Comparison of ENCODE assay signal across 1 cellular context in genomic region chr11:36452231-36452630, GRCh38.
TF ChIP-seq lines count a peak whose summit lies in the region.

No MANE protein-coding gene starts in this region.

TF ChIP-seq in HepG2, 621 proteins besides CTCF, POLR2A, EP300 and RAD21:
- TF ChIP-seq ZBTB7B (CRISPR knock-in tag; IDR thresholded peaks at IDR 0.05) (no peak), SP5 (CRISPR knock-in tag; IDR thresholded peaks at IDR 0.05; ENCODE audit: borderline replicate concordance, low read depth) (no peak), ZBTB44 (CRISPR knock-in tag; IDR thresholded peaks at IDR 0.05) (no peak), FOXA3 (CRISPR knock-in tag; IDR thresholded peaks at IDR 0.05) (no peak), NFIC (IDR thresholded peaks at IDR 0.05; ENCODE audit: low read length) (no peak), SP1 (IDR thresholded peaks at IDR 0.05) (no peak), SP1 (CRISPR knock-in tag; IDR thresholded peaks at IDR 0.05) (no peak), ZSCAN30 (CRISPR knock-in tag; IDR thresholded peaks at IDR 0.05) (no peak), ZNF441 (CRISPR knock-in tag; IDR thresholded peaks at IDR 0.05; ENCODE audit: borderline replicate concordance) (no peak), ZBTB37 (CRISPR knock-in tag; IDR thresholded peaks at IDR 0.05) (no peak)
